7 cellular contexts compared by ENCODE assay signal in genomic region chr1:214521458-214521857, GRCh38. TPM values are rescaled to one million over a fixed set of nuclear protein-coding genes. Genes with fewer than 3 reads are reported as not detected.
DNase-seq lines count a peak whose midpoint lies in the region; ATAC-seq and TF ChIP-seq lines count a peak whose summit lies in the region.
"Not testable (repeated sequence)": the region's sequence is repeated elsewhere in the genome, so short reads cannot be mapped to it uniquely, and the experiment has no call there.

No MANE protein-coding gene starts in this region.

- H3K4me1 ChIP-seq in GM23338 (ENCODE audit: insufficient read depth), result peaks cover 30% of the 10 kb centered on the region
- H3K4me1 ChIP-seq in HEK293 (ENCODE audit: control insufficient read depth, insufficient read depth, low read length), result peaks cover 32% of the 10 kb centered on the region
- peaks cover 96% of the 10 kb centered on the region for H3K4me1 ChIP-seq in Panc1 (ENCODE audit: control insufficient read depth, insufficient read depth, low read length)
- peaks cover 5 to 69% (median 38%) of the 10 kb centered on the region in 4 donors for H3K4me1 ChIP-seq in esophagus muscularis mucosa
- H3K4me1 ChIP-seq in trophoblast cell (ENCODE audit: control insufficient read depth in 1 of 2, insufficient read depth in 2 of 2, low read length in 2 of 2), result peaks cover 9 to 20% of the 10 kb centered on the region in 2 experiments

- H3F3A ChIP-seq in GM23338 (replicated peaks; ENCODE audit: low read depth), result not testable (repeated sequence)

- H2BK120ac ChIP-seq in trophoblast cell (ENCODE audit: insufficient read depth, low read length, poor library complexity), result not testable (repeated sequence)

- not testable (repeated sequence) for H4K91ac ChIP-seq in trophoblast cell (ENCODE audit: low read depth, low read length)

- H3K4me1 Mint-ChIP-seq in GM23338 (peaks cover 35% of the 10 kb centered on the region), mesothelial cell of epicardium (peaks cover 52% of the 10 kb centered on the region)

- not testable (repeated sequence) for TF ChIP-seq CTCF in GM23338 (conservative IDR thresholded peaks at IDR 0.05; ENCODE audit: low read depth in 2 of 2); HEK293 (tag by site-specific recombination; IDR thresholded peaks at IDR 0.05); Panc1 (IDR thresholded peaks at IDR 0.05); VCaP (conservative IDR thresholded peaks at IDR 0.05); esophagus muscularis mucosa (IDR thresholded peaks at IDR 0.05); mesothelial cell of epicardium (IDR thresholded peaks at IDR 0.05; ENCODE audit: unreplicated experiment)

- H3K4me3 Mint-ChIP-seq in GM23338, mesothelial cell of epicardium: not testable (repeated sequence)

- H3K4me3 ChIP-seq in GM23338; HEK293 (ENCODE audit: low read depth, low read length); Panc1 (ENCODE audit: low read depth in 2 of 2, low read length in 2 of 2); esophagus muscularis mucosa; trophoblast cell (ENCODE audit: low read depth, low read length): not testable (repeated sequence)

- H4K8ac ChIP-seq in trophoblast cell (ENCODE audit: low read depth, low read length), result not testable (repeated sequence)

- H4K12ac ChIP-seq in trophoblast cell (ENCODE audit: low read depth, low read length), result not testable (repeated sequence)

- H3K27ac ChIP-seq in GM23338 (ENCODE audit: low read depth), result peak overlapping the region; percentile 20; the same call in 1 of the 2 replicates
- H3K27ac ChIP-seq in HEK293 (ENCODE audit: extremely low read depth, low read depth, low read length); esophagus muscularis mucosa (replicated peaks in 1 of 4); trophoblast cell (ENCODE audit: low read depth, low read length): not testable (repeated sequence)
- peak overlapping the region; percentile 93 for H3K27ac ChIP-seq in Panc1 (ENCODE audit: low read length)
- H3K27ac ChIP-seq in VCaP, result peak overlapping the region; percentile 40

- not testable (repeated sequence) for TF ChIP-seq POLR2A in esophagus muscularis mucosa (IDR thresholded peaks at IDR 0.05; ENCODE audit: low read depth)

- BruUV-seq in Panc1 (replicated peaks; lab: Mats Ljungman, UMichigan), result not testable (repeated sequence)

- H3K79me2 ChIP-seq in GM23338 (replicated peaks; ENCODE audit: insufficient read depth), result peaks cover 97% of the 10 kb centered on the region
- H3K79me2 ChIP-seq in trophoblast cell (ENCODE audit: control insufficient read depth, insufficient read depth, low read length, poor library complexity), result peaks cover 13% of the 10 kb centered on the region

- not testable (repeated sequence) for H3K9me3 Mint-ChIP-seq in GM23338, mesothelial cell of epicardium

- not testable (repeated sequence) for H3K9me3 ChIP-seq in HEK293 (ENCODE audit: control insufficient read depth, insufficient read depth, low read depth, low read length); Panc1 (ENCODE audit: control insufficient read depth, insufficient read depth, low read depth, low read length); esophagus muscularis mucosa; trophoblast cell (ENCODE audit: insufficient read depth, low read depth, low read length)

- CTCF ChIA-PET in HEK293 (lab: Yijun Ruan, JAX), result not testable (repeated sequence)
- CTCF ChIA-PET in Panc1 (lab: Charles Lee), result interaction anchor here (1.0 kb wide), 1 partner anchor 30 kb away, joined by 3 read pairs; the partner anchor contains the start of gene PTPN14

- peaks cover 43% of the 10 kb centered on the region for H4K20me1 ChIP-seq in GM23338 (replicated peaks; ENCODE audit: insufficient read depth)

- intact Hi-C loops in Panc1 (cut with micrococcal nuclease; ENCODE audit: unreplicated experiment); esophagus muscularis mucosa (cut with DNase I): not testable (repeated sequence)

- H2AFZ ChIP-seq in GM23338; trophoblast cell (ENCODE audit: insufficient read depth, low read length, poor library complexity): not testable (repeated sequence)

- not testable (repeated sequence) for H2AK5ac ChIP-seq in trophoblast cell (ENCODE audit: low read length)

- H2BK5ac ChIP-seq in trophoblast cell (ENCODE audit: low read depth, low read length, poor library complexity), result not testable (repeated sequence)

- not testable (repeated sequence) for H2BK12ac ChIP-seq in trophoblast cell (ENCODE audit: low read length)

- not testable (repeated sequence) for DNase-seq in GM23338 (ENCODE audit: low spot score); Panc1 (ENCODE audit: low read depth, low spot score); mesothelial cell of epicardium (ENCODE audit: low spot score in 2 of 2, unreplicated experiment in 2 of 2)
- DNase-seq in esophagus muscularis mucosa (ENCODE audit: extremely low spot score), result peak; percentile 8
- DNase-seq in trophoblast cell, result peak; percentile 8 to 20

- H3K23ac ChIP-seq in trophoblast cell (ENCODE audit: low read length), result not testable (repeated sequence)

- in situ Hi-C loops in Panc1 (cut with HindIII; ENCODE audit: low pct_unique_long_range_greater_than_20kb, low sequenced_read_pairs), result not testable (repeated sequence)

- not testable (repeated sequence) for ATAC-seq in GM23338, Panc1

- TF ChIP-seq EP300 in esophagus muscularis mucosa (IDR thresholded peaks at IDR 0.05), result not testable (repeated sequence)

- H3K9me2 ChIP-seq in GM23338 (ENCODE audit: insufficient read depth), result not testable (repeated sequence)

- not testable (repeated sequence) for H3K36me3 Mint-ChIP-seq in GM23338 (ENCODE audit: low read depth); mesothelial cell of epicardium

- H3K14ac ChIP-seq in trophoblast cell (ENCODE audit: low read length), result not testable (repeated sequence)

- not testable (repeated sequence) for H3K27ac Mint-ChIP-seq in GM23338
- H3K27ac Mint-ChIP-seq in mesothelial cell of epicardium, result peak overlapping the region; percentile 85

- POLR2A ChIA-PET in HEK293 (lab: Yijun Ruan, JAX), result interaction anchor here (0.6 kb wide), 1 partner anchor 27 kb away, joined by 3 read pairs; no protein-coding TSS in a partner anchor
- POLR2A ChIA-PET in Panc1 (lab: Charles Lee), result interaction anchor here (0.8 kb wide), 1 partner anchor 18 kb away, joined by 3 read pairs; no protein-coding TSS in a partner anchor

- WGBS in esophagus muscularis mucosa, result 96% methylated on average over 9 of the region's 9 CpGs
- no CpG with 5 or more reads among the region's 9 CpGs for WGBS in trophoblast cell (ENCODE audit: extremely low coverage, insufficient coverage, insufficient read length)

- H3K4me2 ChIP-seq in GM23338; trophoblast cell (ENCODE audit: low read length): not testable (repeated sequence)

- not testable (repeated sequence) for H3K27me3 Mint-ChIP-seq in GM23338 (ENCODE audit: insufficient read depth, low read depth, poor library complexity); mesothelial cell of epicardium (ENCODE audit: low read depth)

- H3K18ac ChIP-seq in trophoblast cell (ENCODE audit: low read length), result not testable (repeated sequence)

- not testable (repeated sequence) for H3K79me1 ChIP-seq in trophoblast cell (ENCODE audit: low read length)

- not testable (repeated sequence) for H3K9ac ChIP-seq in trophoblast cell (ENCODE audit: low read length)

- not testable (repeated sequence) for H3K36me3 ChIP-seq in GM23338 (ENCODE audit: insufficient read depth); HEK293 (ENCODE audit: control insufficient read depth in 2 of 2, insufficient read depth in 1 of 2, low read length in 2 of 2); Panc1 (ENCODE audit: control insufficient read depth, insufficient read depth, low read length); esophagus muscularis mucosa; trophoblast cell (ENCODE audit: control insufficient read depth in 1 of 2, insufficient read depth in 2 of 2, low read length in 2 of 2)

- not testable (repeated sequence) for H3K27me3 ChIP-seq in GM23338 (ENCODE audit: insufficient read depth); Panc1 (ENCODE audit: control insufficient read depth, insufficient read depth, low read length); esophagus muscularis mucosa; trophoblast cell (ENCODE audit: insufficient read depth, low read length)

- H3K4ac ChIP-seq in trophoblast cell (ENCODE audit: low read depth, low read length), result not testable (repeated sequence)

TF ChIP-seq in HEK293, 187 proteins besides CTCF, POLR2A, EP300 and RAD21:
- TF ChIP-seq ZNF202 (tag by site-specific recombination; IDR thresholded peaks at IDR 0.05; ENCODE audit: borderline replicate concordance) (peak; percentile 66; the same call in 1 of the 2 replicates), EGR2 (tag by site-specific recombination; IDR thresholded peaks at IDR 0.05; ENCODE audit: low read depth) (peak; percentile 55; the same call in 1 of the 2 replicates), KLF1 (tag by site-specific recombination; IDR thresholded peaks at IDR 0.05) (0 out of 2 replicates have a peak, but pooled peaks have one; percentile 15), ZFHX2 (tag by site-specific recombination; conservative IDR thresholded peaks at IDR 0.05) (peak; percentile 63), ZNF600 (tag by site-specific recombination; IDR thresholded peaks at IDR 0.05) (peak; percentile 29; the same call in 1 of the 2 replicates)

RNA-seq across cellular contexts. Expression of gene PTPN14, which starts 29.9 kb away (rescaled TPM):
- total RNA-seq in GM23338 (2014; rRNA removed; shearing (Covaris generic)), result 60.0 and 70.2 TPM in 2 replicates
- polyA plus RNA-seq in GM23338 (2016; fragmentation: Nextera tagmentation; extraction: Ambion mirVana), result 18.0 and 18.7 TPM in 2 replicates
- total RNA-seq in Panc1 (2021; ENCODE audit: unreplicated experiment) (209 TPM), esophagus muscularis mucosa (100 to 1,000 TPM in 1 of 4 donors, 10 to 100 TPM in 3; 48.5 to 108 (median 69.1) TPM), mesothelial cell of epicardium (71.8 to 75.8 TPM (median 74.9 TPM) in 3 replicates)
- 50.0 TPM for polyA plus RNA-seq in Panc1 (2012; ENCODE audit: insufficient read length)
- polyA plus RNA-seq in trophoblast cell (2013), result 40.3 and 40.4 TPM in 2 replicates
